10 cellular contexts compared by ENCODE assay signal in genomic region chr12:6965714-6966113, GRCh38. TPM values are rescaled to one million over a fixed set of nuclear protein-coding genes. Genes with fewer than 3 reads are reported as not detected.
DNase-seq lines count a peak whose midpoint lies in the region; FAIRE-seq and TF ChIP-seq lines count a peak whose summit lies in the region.
"Had no signal": no experiment of that assay in that cellular context is flagged by ENCODE, and none has a peak within 500 bp of the region (broad histone marks: within the 10 kb centered on the region; RNA-seq: fewer than 3 reads in every experiment).

No MANE protein-coding gene starts in this region.

- H3K27ac Mint-ChIP-seq in activated naive CD4-positive, alpha-beta T cell treated with anti-CD3 and anti-CD28 coated beads, Interleukin-2, amount 50 U/mL, for 24 hours, result peak overlapping the region; percentile 96
- H3K27ac Mint-ChIP-seq in glutamatergic neuron (ENCODE audit: unreplicated experiment), result no peak overlapping the region

- dilution Hi-C loops in keratinocyte (cut with MboI; ENCODE audit: extremely low pct_ligation_motif_present, low sequenced_read_pairs), result no loop called here

- TF ChIP-seq EP300 in tibial nerve (IDR thresholded peaks at IDR 0.05), result no peak

- H3K9me3 ChIP-seq in keratinocyte (ENCODE audit: control insufficient read depth, low read depth, low read length), result no peaks in the 10 kb centered on the region
- H3K9me3 ChIP-seq in tibial nerve, result no peaks in the 10 kb centered on the region

- peak overlapping the region; percentile 99 for H3K9ac ChIP-seq in keratinocyte (ENCODE audit: control insufficient read depth, extremely low read depth, insufficient read depth, low read length)

- peak overlapping the region; percentile 93 for H3K4me2 ChIP-seq in keratinocyte (ENCODE audit: control insufficient read depth, extremely low read depth, insufficient read depth, low read depth, low read length)

- H3K4me1 Mint-ChIP-seq in activated naive CD4-positive, alpha-beta T cell treated with anti-CD3 and anti-CD28 coated beads, Interleukin-2, amount 50 U/mL, for 24 hours, result peaks cover 54% of the 10 kb centered on the region
- H3K4me1 Mint-ChIP-seq in glutamatergic neuron (ENCODE audit: low read depth, unreplicated experiment), result peaks cover 12% of the 10 kb centered on the region

- TF ChIP-seq CTCF in VCaP (conservative IDR thresholded peaks at IDR 0.05), result no peak
- no peak for TF ChIP-seq CTCF in keratinocyte (optimal IDR thresholded peaks at IDR 0.05 in 1 of 3, IDR thresholded peaks at IDR 0.05 in 1 of 3, conservative IDR thresholded peaks at IDR 0.05 in 1 of 3; ENCODE audit: extremely low read depth in 1 of 3, insufficient read depth in 2 of 3, low read length in 3 of 3)
- no peak for TF ChIP-seq CTCF in tibial nerve (IDR thresholded peaks at IDR 0.05)
- TF ChIP-seq CTCF in glutamatergic neuron (IDR thresholded peaks at IDR 0.05; ENCODE audit: partially characterized antibody, unreplicated experiment), result no peak

- H3K9me3 Mint-ChIP-seq in activated naive CD4-positive, alpha-beta T cell treated with anti-CD3 and anti-CD28 coated beads, Interleukin-2, amount 50 U/mL, for 24 hours, result no peaks in the 10 kb centered on the region
- H3K9me3 Mint-ChIP-seq in glutamatergic neuron (ENCODE audit: unreplicated experiment), result peaks cover 9% of the 10 kb centered on the region

- H3K27ac ChIP-seq in VCaP, result peak overlapping the region; percentile 96
- peak overlapping the region; percentile 95 for H3K27ac ChIP-seq in keratinocyte (ENCODE audit: control insufficient read depth, insufficient read depth, low read length)
- H3K27ac ChIP-seq in tibial nerve, result peak overlapping the region in 3 of 4 donors; percentile 9 to 86 (median 29)

- no peaks in the 10 kb centered on the region for H3K27me3 ChIP-seq in keratinocyte (ENCODE audit: control insufficient read depth, extremely low read depth, insufficient read depth, low read length)
- no peaks in the 10 kb centered on the region for H3K27me3 ChIP-seq in tibial nerve

- H3K79me2 ChIP-seq in keratinocyte (ENCODE audit: control insufficient read depth, insufficient read depth, low read length), result peaks cover 71% of the 10 kb centered on the region

- TF ChIP-seq POLR2A in tibial nerve (IDR thresholded peaks at IDR 0.05), result no peak

- H3K36me3 Mint-ChIP-seq in activated naive CD4-positive, alpha-beta T cell treated with anti-CD3 and anti-CD28 coated beads, Interleukin-2, amount 50 U/mL, for 24 hours, result peaks cover 25% of the 10 kb centered on the region
- H3K36me3 Mint-ChIP-seq in glutamatergic neuron (ENCODE audit: unreplicated experiment), result no peaks in the 10 kb centered on the region

- 60 to 72% methylated on average over 4 of the region's 4 CpGs for WGBS in tibial nerve, 2 donors

- H3K4me1 ChIP-seq in keratinocyte (ENCODE audit: control insufficient read depth, extremely low read depth, insufficient read depth, low read length) (peaks cover 51% of the 10 kb centered on the region), tibial nerve (peaks cover 0 to 67% (median 38%) of the 10 kb centered on the region in 4 donors)

- DNase-seq in activated naive CD4-positive, alpha-beta T cell treated with anti-CD3 and anti-CD28 coated beads, Interleukin-2, amount 50 U/mL, for 16 hours, result no peak
- DNase-seq in keratinocyte (ENCODE audit: low read depth, low spot score) (no peak), tibial nerve (ENCODE audit: low spot score in 2 of 2) (no peak), glutamatergic neuron (no peak), germinal center (ENCODE audit: low spot score) (no peak), NCI-H1436 treated with DMSO at 0.1 percent for 48 hours (lab: John Stamatoyannopoulos, UW) (no peak)

- H3K36me3 ChIP-seq in keratinocyte (ENCODE audit: control insufficient read depth in 2 of 2, extremely low read depth in 1 of 2, insufficient read depth in 2 of 2, low read length in 2 of 2) (peaks cover 22 to 47% of the 10 kb centered on the region in 2 experiments), tibial nerve (peaks cover 0 to 43% (median 28%) of the 10 kb centered on the region in 3 donors)

- H3K9me1 ChIP-seq in keratinocyte (ENCODE audit: control insufficient read depth, extremely low read depth, insufficient read depth, low read length), result peaks cover 3% of the 10 kb centered on the region

- no peak overlapping the region for H2AFZ ChIP-seq in keratinocyte (ENCODE audit: control insufficient read depth, low read length)

- peaks cover 8% of the 10 kb centered on the region for H4K20me1 ChIP-seq in keratinocyte (ENCODE audit: control insufficient read depth, extremely low read depth, insufficient read depth, low read length)

- H3K4me3 ChIP-seq in keratinocyte (ENCODE audit: control insufficient read depth in 2 of 3, extremely low read depth in 1 of 3, insufficient read depth in 2 of 3, low read depth in 1 of 3, low read length in 3 of 3) (peak overlapping the region in 1 of 3 experiments; percentile 15), tibial nerve (no peak overlapping the region)

- no peaks in the 10 kb centered on the region for H3K27me3 Mint-ChIP-seq in activated naive CD4-positive, alpha-beta T cell treated with anti-CD3 and anti-CD28 coated beads, Interleukin-2, amount 50 U/mL, for 24 hours
- peaks cover 2% of the 10 kb centered on the region for H3K27me3 Mint-ChIP-seq in glutamatergic neuron (ENCODE audit: unreplicated experiment)

- H3K4me3 Mint-ChIP-seq in activated naive CD4-positive, alpha-beta T cell treated with anti-CD3 and anti-CD28 coated beads, Interleukin-2, amount 50 U/mL, for 24 hours, result peak overlapping the region; percentile 66
- H3K4me3 Mint-ChIP-seq in glutamatergic neuron (ENCODE audit: unreplicated experiment), result no peak overlapping the region

- no peak for FAIRE-seq in keratinocyte (lab: Jason Lieb, UNC)
- FAIRE-seq: H54 had no signal

RNA-seq across cellular contexts. Expression of gene PHB2, which starts 4.8 kb away (rescaled TPM):
- 225 to 270 TPM (median 244 TPM) in 3 replicates for polyA plus RNA-seq in keratinocyte
- polyA plus RNA-seq in keratinocyte (2011; ENCODE audit: low read depth), result 45.5 TPM
- 214 and 236 TPM in 2 replicates for polyA plus RNA-seq in keratinocyte (2011; cell fraction: cytosol; rRNA removed)
- polyA plus RNA-seq in keratinocyte (2011; cell fraction: nucleus; rRNA removed), result 161 and 173 TPM in 2 replicates
- 97.6 and 161 TPM in 2 replicates for polyA plus RNA-seq in keratinocyte (2012; ENCODE audit: low replicate concordance)
- 102 to 141 TPM (median 127 TPM) in 3 replicates for polyA minus RNA-seq in keratinocyte
- 116 TPM for polyA minus RNA-seq in keratinocyte (2011; cell fraction: cytosol; rRNA and poly(A)+ RNA removed)
- 52.7 and 53.3 TPM in 2 replicates for polyA minus RNA-seq in keratinocyte (2011; cell fraction: nucleus; rRNA and poly(A)+ RNA removed)
- total RNA-seq in tibial nerve, result 100 to 1,000 TPM; 138 to 178 (median 149) TPM
- total RNA-seq in glutamatergic neuron (ENCODE audit: unreplicated experiment), result 200 TPM

RNA-seq across cellular contexts. Expression of gene EMG1, which starts 5.0 kb away (rescaled TPM):
- polyA plus RNA-seq in keratinocyte, result 61.6 to 104 TPM (median 76.9 TPM) in 3 replicates
- 56.1 TPM for polyA plus RNA-seq in keratinocyte (2011; ENCODE audit: low read depth)
- 73.4 and 74.3 TPM in 2 replicates for polyA plus RNA-seq in keratinocyte (2011; cell fraction: cytosol; rRNA removed)
- polyA plus RNA-seq in keratinocyte (2011; cell fraction: nucleus; rRNA removed), result 48.1 and 49.0 TPM in 2 replicates
- polyA plus RNA-seq in keratinocyte (2012; ENCODE audit: low replicate concordance), result 79.0 and 91.0 TPM in 2 replicates
- 24.4 to 38.8 TPM (median 30.2 TPM) in 3 replicates for polyA minus RNA-seq in keratinocyte
- 21.5 TPM for polyA minus RNA-seq in keratinocyte (2011; cell fraction: cytosol; rRNA and poly(A)+ RNA removed)
- 7.2 and 15.8 TPM in 2 replicates for polyA minus RNA-seq in keratinocyte (2011; cell fraction: nucleus; rRNA and poly(A)+ RNA removed)
- 10 to 100 TPM; 27.7 to 37.7 (median 35.9) TPM for total RNA-seq in tibial nerve
- 24.2 TPM for total RNA-seq in glutamatergic neuron (ENCODE audit: unreplicated experiment)

RNA-seq across cellular contexts. Expression of gene PTPN6, which starts 14.6 kb away (rescaled TPM):
- 18.7 to 21.0 TPM (median 19.7 TPM) in 3 replicates for polyA plus RNA-seq in keratinocyte
- polyA plus RNA-seq in keratinocyte (2011; ENCODE audit: low read depth), result 29.9 TPM
- 11.7 and 19.6 TPM in 2 replicates for polyA plus RNA-seq in keratinocyte (2011; cell fraction: cytosol; rRNA removed)
- 28.5 and 37.9 TPM in 2 replicates for polyA plus RNA-seq in keratinocyte (2011; cell fraction: nucleus; rRNA removed)
- 24.7 and 25.1 TPM in 2 replicates for polyA plus RNA-seq in keratinocyte (2012; ENCODE audit: low replicate concordance)
- 14.2 to 34.8 TPM (median 17.7 TPM) in 3 replicates for polyA minus RNA-seq in keratinocyte
- polyA minus RNA-seq in keratinocyte (2011; cell fraction: cytosol; rRNA and poly(A)+ RNA removed), result 23.8 TPM
- polyA minus RNA-seq in keratinocyte (2011; cell fraction: nucleus; rRNA and poly(A)+ RNA removed), result 5.6 and 10.3 TPM in 2 replicates
- total RNA-seq in tibial nerve (10 to 100 TPM; 11.9 to 31.5 (median 20.8) TPM), glutamatergic neuron (ENCODE audit: unreplicated experiment) (3.8 TPM)

RNA-seq across cellular contexts. Expression of gene C12orf57, which starts 21.9 kb away (rescaled TPM):
- polyA plus RNA-seq in keratinocyte, result 121 to 211 TPM (median 137 TPM) in 3 replicates
- 27.9 TPM for polyA plus RNA-seq in keratinocyte (2011; ENCODE audit: low read depth)
- 145 and 239 TPM in 2 replicates for polyA plus RNA-seq in keratinocyte (2011; cell fraction: cytosol; rRNA removed)
- 64.7 and 79.2 TPM in 2 replicates for polyA plus RNA-seq in keratinocyte (2011; cell fraction: nucleus; rRNA removed)
- polyA plus RNA-seq in keratinocyte (2012; ENCODE audit: low replicate concordance), result 106 and 137 TPM in 2 replicates
- polyA minus RNA-seq in keratinocyte, result 30.4 to 74.9 TPM (median 35.3 TPM) in 3 replicates
- polyA minus RNA-seq in keratinocyte (2011; cell fraction: cytosol; rRNA and poly(A)+ RNA removed), result 64.5 TPM
- 20.9 and 21.8 TPM in 2 replicates for polyA minus RNA-seq in keratinocyte (2011; cell fraction: nucleus; rRNA and poly(A)+ RNA removed)
- total RNA-seq in tibial nerve, result 100 to 1,000 TPM; 569 to 764 (median 665) TPM
- total RNA-seq in glutamatergic neuron (ENCODE audit: unreplicated experiment), result 184 TPM

RNA-seq across cellular contexts. Expression of gene RNU7-1, which starts 22.1 kb away (rescaled TPM):
- not detected in 3 replicates for polyA plus RNA-seq in keratinocyte
- polyA plus RNA-seq in keratinocyte (2011; ENCODE audit: low read depth), result not detected
- polyA plus RNA-seq in keratinocyte (2011; cell fraction: cytosol; rRNA removed), result not detected in 2 replicates
- polyA plus RNA-seq in keratinocyte (2011; cell fraction: nucleus; rRNA removed), result not detected in 2 replicates
- not detected in 2 replicates for polyA plus RNA-seq in keratinocyte (2012; ENCODE audit: low replicate concordance)
- not detected in 3 replicates for polyA minus RNA-seq in keratinocyte
- not detected for polyA minus RNA-seq in keratinocyte (2011; cell fraction: cytosol; rRNA and poly(A)+ RNA removed)
- not detected in 2 replicates for polyA minus RNA-seq in keratinocyte (2011; cell fraction: nucleus; rRNA and poly(A)+ RNA removed)
- total RNA-seq in tibial nerve, result not detected
- total RNA-seq in glutamatergic neuron (ENCODE audit: unreplicated experiment), result not detected
- polyA plus RNA-seq: esophagus had no signal

Comparison
In these comparisons a context has a peak if more than half of its experiments do, and no peak if none do; other contexts are left out.
1. H3K27ac ChIP-seq: peak in every context shown above with its lines; median percentile 96 in VCaP; 95 in keratinocyte; 29 in tibial nerve.